ENCODE assay signal across 18 cellular contexts in the genomic region with DNA sequence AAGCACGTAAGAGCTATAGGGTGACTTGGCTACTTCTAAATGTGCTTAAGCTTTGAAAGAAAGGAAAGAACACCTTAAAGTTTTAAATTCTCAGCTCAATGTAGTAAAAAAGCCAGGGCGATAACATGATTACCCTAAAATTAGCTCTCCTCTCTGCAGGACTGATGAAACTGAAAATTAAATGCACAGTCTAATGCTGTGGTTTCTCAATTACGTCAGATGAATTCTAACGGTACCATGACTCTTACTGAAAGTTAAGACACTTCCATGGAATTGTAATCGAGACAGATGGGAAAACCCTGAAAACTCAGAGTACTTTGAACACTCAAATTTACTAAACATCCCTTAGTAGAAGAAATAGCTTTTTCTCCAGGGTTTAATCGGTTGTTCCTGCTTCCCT. TPM values are rescaled to one million over a fixed set of nuclear protein-coding genes. Genes with fewer than 3 reads are reported as not detected.
DNase-seq lines count a peak whose midpoint lies in the region; ATAC-seq, FAIRE-seq and TF ChIP-seq lines count a peak whose summit lies in the region.
"Had no signal": no experiment of that assay in that cellular context is flagged by ENCODE, and none has a peak within 500 bp of the region (broad histone marks: within the 10 kb centered on the region; RNA-seq: fewer than 3 reads in every experiment).

No MANE protein-coding gene starts in this region.

- BruUV-seq in mammary epithelial cell (replicated peaks; lab: Mats Ljungman, UMichigan): no TSS peak

- H2AFZ ChIP-seq in mammary epithelial cell (ENCODE audit: low read depth, low read length): no peak overlapping the region
- H2AFZ ChIP-seq in Karpas-422 (ENCODE audit: low read length): no peak overlapping the region

- H3K9ac ChIP-seq in mammary epithelial cell (ENCODE audit: insufficient read depth, low read length): no peak overlapping the region
- no peak overlapping the region for H3K9ac ChIP-seq in Karpas-422 (ENCODE audit: low read length)

- no peaks in the 10 kb centered on the region for H3K27me3 ChIP-seq in mammary epithelial cell (ENCODE audit: insufficient read depth, low read length)
- no peaks in the 10 kb centered on the region for H3K27me3 ChIP-seq in SJCRH30
- H3K27me3 ChIP-seq in Karpas-422 (ENCODE audit: low read length): no peaks in the 10 kb centered on the region

- no peaks in the 10 kb centered on the region for H3K36me3 ChIP-seq in HEK293 (ENCODE audit: control insufficient read depth in 2 of 2, insufficient read depth in 1 of 2, low read length in 2 of 2)
- H3K36me3 ChIP-seq in mammary epithelial cell (ENCODE audit: insufficient read depth, low read length): no peaks in the 10 kb centered on the region
- H3K36me3 ChIP-seq in SJCRH30: no peaks in the 10 kb centered on the region
- no peaks in the 10 kb centered on the region for H3K36me3 ChIP-seq in Karpas-422 (ENCODE audit: insufficient read depth, low read length)

- ATAC-seq in A549: no peak
- ATAC-seq: Panc1, SK-N-SH treated with all-trans-retinoic acid at 6 μM for 48 hours had no signal

- intact Hi-C loops in mammary epithelial cell (cut with micrococcal nuclease): no loop called here

- no peak for TF ChIP-seq CTCF in A549 (IDR thresholded peaks at IDR 0.05)
- no peak for TF ChIP-seq CTCF in HEK293 (tag by site-specific recombination; IDR thresholded peaks at IDR 0.05)
- no peak for TF ChIP-seq CTCF in mammary epithelial cell (conservative IDR thresholded peaks at IDR 0.05 in 1 of 2, IDR thresholded peaks at IDR 0.05 in 1 of 2; ENCODE audit: extremely low read depth in 1 of 2, insufficient read depth in 1 of 2, low read depth in 1 of 2, low read length in 2 of 2)

- H3K4me1 ChIP-seq in A549: no peaks in the 10 kb centered on the region
- no peaks in the 10 kb centered on the region for H3K4me1 ChIP-seq in HEK293 (ENCODE audit: control insufficient read depth, insufficient read depth, low read length)
- H3K4me1 ChIP-seq in mammary epithelial cell (ENCODE audit: insufficient read depth, low read length): no peaks in the 10 kb centered on the region
- H3K4me1 ChIP-seq in SJCRH30: no peaks in the 10 kb centered on the region; the same call in 1 of the 2 replicates
- no peaks in the 10 kb centered on the region for H3K4me1 ChIP-seq in Karpas-422 (ENCODE audit: low read length)

- FAIRE-seq in A549 (lab: Jason Lieb, UNC): no peak
- FAIRE-seq: G401.6 had no signal

- WGBS in A549 (ENCODE audit: missing lambda C conversion rate): 16% methylated on average over 6 of the region's 6 CpGs
- 61% methylated on average over 6 of the region's 6 CpGs for WGBS in mammary epithelial cell (ENCODE audit: low coverage, missing lambda C conversion rate)

- H3K4me2 ChIP-seq in A549 (peak overlapping the region; percentile 14; the same call in 2 of the 3 replicates), mammary epithelial cell (ENCODE audit: insufficient read depth, low read depth, low read length) (no peak overlapping the region), Karpas-422 (ENCODE audit: low read depth, low read length, poor library complexity, severe bottlenecking) (no peak overlapping the region)

- H3K27ac ChIP-seq in A549 (no peak overlapping the region), HEK293 (ENCODE audit: extremely low read depth, low read depth, low read length) (no peak overlapping the region), mammary epithelial cell (ENCODE audit: insufficient read depth, low read depth, low read length) (no peak overlapping the region), SJCRH30 (no peak overlapping the region), Karpas-422 (ENCODE audit: low read length) (no peak overlapping the region)

- CTCF ChIA-PET in A549 (lab: Yijun Ruan, JAX): no interaction called here
- CTCF ChIA-PET in HEK293 (lab: Yijun Ruan, JAX): no interaction called here
- CTCF ChIA-PET in mammary epithelial cell (lab: Charles Lee; ENCODE audit: low non-redundant PET): no interaction called here

- H3K79me2 ChIP-seq in mammary epithelial cell (ENCODE audit: insufficient read depth, low read length): no peaks in the 10 kb centered on the region
- H3K79me2 ChIP-seq in Karpas-422 (ENCODE audit: low read length): no peaks in the 10 kb centered on the region

- in situ Hi-C loops in SK-MEL-5 (cut with HindIII; ENCODE audit: low pct_unique_long_range_greater_than_20kb, low sequenced_read_pairs): no loop called here
- in situ Hi-C loops in mammary epithelial cell (cut with MboI; ENCODE audit: low sequenced_read_pairs in 2 of 2): no loop called here

- DNase-seq in A549 (ENCODE audit: low read depth in 1 of 2, low spot score in 1 of 2) (no peak), SK-MEL-5 (ENCODE audit: low read depth, low spot score) (peak; percentile 31), fibroblast of peridontal ligament (ENCODE audit: extremely low read depth) (peak; percentile 90), mammary epithelial cell (no peak), SJCRH30 (no peak), Karpas-422 (no peak)
- no peak for DNase-seq in activated T-cell treated with anti-CD3 and anti-CD28 coated beads, Interleukin-2, amount 50 U/mL, for 48 hours
- DNase-seq: 8988T, C1 segment of cervical spinal cord, DND-41, H7, NCI-H1436, NCI-H2029, NCI-H774 had no signal

- dilution Hi-C loops in mammary epithelial cell (cut with HindIII; ENCODE audit: low sequenced_read_pairs): no loop called here

- no peaks in the 10 kb centered on the region for H3K9me2 ChIP-seq in Karpas-422 (replicated peaks; ENCODE audit: insufficient read depth, low read length)

- no peaks in the 10 kb centered on the region for H3K9me3 ChIP-seq in A549
- H3K9me3 ChIP-seq in HEK293 (ENCODE audit: control insufficient read depth, insufficient read depth, low read depth, low read length): no peaks in the 10 kb centered on the region
- H3K9me3 ChIP-seq in mammary epithelial cell (replicated peaks; ENCODE audit: insufficient read depth, low read length): no peaks in the 10 kb centered on the region
- H3K9me3 ChIP-seq in SJCRH30 (replicated peaks): peaks cover 3% of the 10 kb centered on the region; the same call in 1 of the 2 replicates
- peaks cover 43% of the 10 kb centered on the region for H3K9me3 ChIP-seq in Karpas-422 (ENCODE audit: low read length)

- POLR2A ChIA-PET in A549 (lab: Yijun Ruan, JAX) (no interaction called here), HEK293 (lab: Yijun Ruan, JAX) (interaction anchor here (1.2 kb wide), 1 partner anchor 28 kb away, joined by 3 read pairs; no protein-coding TSS in a partner anchor)

- no peak for TF ChIP-seq POLR2A in A549 (IDR thresholded peaks at IDR 0.05; ENCODE audit: low read length)

- no peak overlapping the region for H3K4me3 ChIP-seq in A549
- H3K4me3 ChIP-seq in HEK293 (ENCODE audit: low read depth, low read length): no peak overlapping the region
- no peak overlapping the region for H3K4me3 ChIP-seq in mammary epithelial cell (replicated peaks in 1 of 3; ENCODE audit: insufficient read depth in 1 of 3, low read depth in 2 of 3, low read length in 3 of 3)
- no peak overlapping the region for H3K4me3 ChIP-seq in SJCRH30
- no peak overlapping the region for H3K4me3 ChIP-seq in Karpas-422 (ENCODE audit: low read length)

- TF ChIP-seq RAD21 in A549 (conservative IDR thresholded peaks at IDR 0.05 in 1 of 2, IDR thresholded peaks at IDR 0.05 in 1 of 2): no peak

- H4K20me1 ChIP-seq in mammary epithelial cell (ENCODE audit: insufficient read depth, low read length) (no peaks in the 10 kb centered on the region), Karpas-422 (ENCODE audit: insufficient read depth, low read depth, low read length) (no peaks in the 10 kb centered on the region)

- no peak for TF ChIP-seq EP300 in A549 (IDR thresholded peaks at IDR 0.05)

TF ChIP-seq in A549, 52 proteins besides CTCF, POLR2A, EP300 and RAD21 (continues in another document):
- TF ChIP-seq FOXS1 (CRISPR knock-in tag; IDR thresholded peaks at IDR 0.05) (no peak), RNF2 (IDR thresholded peaks at IDR 0.05; ENCODE audit: borderline replicate concordance, low read depth) (no peak), EHMT2 (IDR thresholded peaks at IDR 0.05; ENCODE audit: low read depth) (no peak), TP53 (CRISPR knock-in tag; IDR thresholded peaks at IDR 0.05) (no peak), CBX2 (IDR thresholded peaks at IDR 0.05; ENCODE audit: borderline replicate concordance, low read depth) (no peak), BHLHE40 (IDR thresholded peaks at IDR 0.05; ENCODE audit: low read depth, low read length) (no peak)

TF ChIP-seq in HEK293, 187 proteins besides CTCF, POLR2A, EP300 and RAD21:
- TF ChIP-seq ZNF223 (tag by site-specific recombination; IDR thresholded peaks at IDR 0.05) (no peak), FEZF1 (tag by site-specific recombination; IDR thresholded peaks at IDR 0.05) (0 out of 2 replicates have a peak, but pooled peaks have one; percentile 18)

RNA-seq across cellular contexts. Expression of a gene that starts 25.9 kb away (rescaled TPM):
- polyA plus RNA-seq in A549 (2011; rRNA removed): 7.6 and 7.8 TPM in 2 replicates
- polyA plus RNA-seq in A549 (2012; cell fraction: cytosol; rRNA removed): 1.8 and 2.1 TPM in 2 replicates
- polyA plus RNA-seq in A549 (2012; cell fraction: nucleus; rRNA removed): 1.9 and 2.5 TPM in 2 replicates
- polyA plus RNA-seq in A549 (2017; fragmentation: RNase III; extraction: RNeasy Plus Mini Kit Qiagen cat#74134 plus additional on column Dnase treatment): 2.9 to 3.5 TPM (median 3.0 TPM) in 3 replicates
- 15.5 and 19.8 TPM in 2 replicates for polyA minus RNA-seq in A549 (2011; rRNA and poly(A)+ RNA removed)
- 8.5 and 10.7 TPM in 2 replicates for total RNA-seq in SK-MEL-5 (2014; rRNA removed; shearing (Covaris generic))
- polyA plus RNA-seq in SK-MEL-5 (2015; cell fraction: cytosol; rRNA removed): 10.8 and 16.8 TPM in 2 replicates
- polyA plus RNA-seq in SK-MEL-5 (2015; cell fraction: nucleus; rRNA removed): 14.5 and 14.7 TPM in 2 replicates
- 1 to 10 TPM; 1.4 to 6.3 TPM for total RNA-seq in mammary epithelial cell
- 0.23 TPM for polyA plus RNA-seq in mammary epithelial cell
- 0.67 TPM for polyA minus RNA-seq in mammary epithelial cell
- 11.0 and 11.6 TPM in 2 replicates for total RNA-seq in SJCRH30 (2014; rRNA removed; shearing (Covaris generic))
- not detected in 2 replicates for total RNA-seq in Karpas-422 (2014; rRNA removed; shearing (Covaris generic); ENCODE audit: low replicate concordance)

Comparison
In these comparisons a context has a peak if more than half of its experiments do, and no peak if none do; other contexts are left out.
1. DNase-seq: peak in SK-MEL-5 (single experiment) and fibroblast of peridontal ligament (single experiment); none in A549 (0 of 2), mammary epithelial cell (single experiment), SJCRH30 (0 of 2), Karpas-422 (single experiment) and activated T-cell treated with anti-CD3 and anti-CD28 coated beads, Interleukin-2, amount 50 U/mL, for 48 hours (0 of 2).